Comparison of ENCODE assay signal across 14 cellular contexts in genomic region chr3:186025161-186025560, GRCh38.
A peak's percentile ranks its signal among the peaks of the same experiment; 100 is the strongest.
DNase-seq lines count a peak whose midpoint lies in the region; ATAC-seq, FAIRE-seq and TF ChIP-seq lines count a peak whose summit lies in the region.
"Had no signal": no experiment of that assay in that cellular context is flagged by ENCODE, and none has a peak within 500 bp of the region (broad histone marks: within the 10 kb centered on the region; RNA-seq: fewer than 3 reads in every experiment).

No MANE protein-coding gene starts in this region.

- H3K36me3 ChIP-seq in brain microvascular endothelial cell (replicated peaks) = no peaks in the 10 kb centered on the region

- no peaks in the 10 kb centered on the region for H3K27me3 ChIP-seq in brain microvascular endothelial cell (replicated peaks)

- no peak for FAIRE-seq in urothelium cell line (lab: Jason Lieb, UNC)
- FAIRE-seq: D721Med, keratinocyte had no signal

- in situ Hi-C loops in brain microvascular endothelial cell (cut with HindIII; ENCODE audit: low pct_ligation_motif_present, low sequenced_read_pairs) = no loop called here

- no peak overlapping the region for H3K27ac ChIP-seq in brain microvascular endothelial cell
- H3K27ac ChIP-seq: epithelial cell of prostate, VCaP had no signal

- ATAC-seq in GM21423 (IDR thresholded peaks at IDR 0.05; ENCODE audit: unreplicated experiment) = no peak
- ATAC-seq in HG03469 (IDR thresholded peaks at IDR 0.05; ENCODE audit: unreplicated experiment) = no peak

- no peak for TF ChIP-seq CTCF in brain microvascular endothelial cell (IDR thresholded peaks at IDR 0.05; ENCODE audit: low read depth, low read length, missing control alignments)

- H3K4me3 ChIP-seq in Jurkat, Clone E6-1 (ENCODE audit: low read length) = no peak overlapping the region
- H3K4me3 ChIP-seq in brain microvascular endothelial cell (ENCODE audit: low read depth, low read length) = no peak overlapping the region

- DNase-seq in EH (ENCODE audit: low read depth) (peak; percentile 43), brain microvascular endothelial cell (peak; percentile 25), urothelium cell line (ENCODE audit: low spot score) (no peak), hypothalamus (lab: John Stamatoyannopoulos, UW) (no peak)
- peak; percentile 90 for DNase-seq in Jurkat, Clone E6-1 (ENCODE audit: low read depth, low spot score)
- peak in 3 of 4 experiments; percentile 7 to 48 (median 12) for DNase-seq in stimulated activated CD4-positive, alpha-beta T cell treated with anti-CD3 and anti-CD28 coated beads, Interleukin-1b, Interleukin-23, amount 100 ng/mL, for 24 hours (ENCODE audit: low read depth in 4 of 4, low spot score in 1 of 4)
- DNase-seq: aorta, NCI-H2107 had no signal

Comparison
In these comparisons a context has a peak if more than half of its experiments do, and no peak if none do; other contexts are left out.
1. DNase-seq: peak in EH (single experiment), Jurkat, Clone E6-1 (single experiment), brain microvascular endothelial cell (single experiment) and stimulated activated CD4-positive, alpha-beta T cell treated with anti-CD3 and anti-CD28 coated beads, Interleukin-1b, Interleukin-23, amount 100 ng/mL, for 24 hours (3 of 4); none in urothelium cell line (single experiment) and hypothalamus (0 of 51).